ENCODE assay signal across 1 cellular context in the genomic region with DNA sequence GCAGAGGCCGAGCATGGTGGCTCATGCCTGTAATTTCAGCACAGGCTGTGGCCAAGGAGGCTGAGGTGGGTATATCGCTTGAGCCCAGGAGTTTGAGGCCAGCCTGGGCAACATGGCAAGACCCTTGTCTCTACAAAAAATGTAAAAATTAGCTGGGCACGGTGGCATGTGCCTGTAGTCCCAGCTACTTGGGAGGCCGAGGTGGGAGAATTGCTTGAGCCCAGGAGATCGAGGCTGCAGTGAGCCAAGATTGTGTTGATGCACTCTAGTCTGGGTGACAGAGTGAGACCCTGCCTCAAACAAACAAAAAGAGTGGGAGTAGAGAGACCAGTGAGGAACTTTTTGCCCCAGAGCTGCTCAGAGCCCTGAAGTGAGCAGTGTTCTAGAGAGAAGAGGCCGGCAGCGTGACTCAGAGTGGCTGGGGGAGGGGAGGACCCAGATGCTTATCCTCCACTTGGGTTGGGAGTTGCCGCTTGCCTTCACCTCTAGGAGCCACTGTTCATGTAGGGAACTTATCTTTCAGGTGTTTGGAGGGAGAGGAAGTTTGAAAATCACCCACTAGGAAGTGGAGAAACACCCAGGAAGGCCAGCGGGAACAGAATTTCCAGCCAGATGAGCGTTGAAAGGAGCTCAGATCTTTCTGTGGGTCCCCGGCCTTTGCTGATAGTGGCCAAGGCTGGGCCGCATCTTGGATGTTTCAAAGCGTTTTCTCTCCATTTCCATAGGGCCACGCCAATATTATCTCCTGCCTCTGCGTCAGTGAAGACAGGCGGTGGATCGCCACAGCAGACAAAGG.
TF ChIP-seq lines count a peak whose summit lies in the region.

No MANE protein-coding gene starts in this region.

TF ChIP-seq in K562, 482 proteins besides CTCF, POLR2A, EP300 and RAD21 (continued from another document and continues in another):
- TF ChIP-seq FOS (IDR thresholded peaks at IDR 0.05; ENCODE audit: extremely low read depth, insufficient read length) (peak; percentile 55), HNRNPLL (IDR thresholded peaks at IDR 0.05; ENCODE audit: low read depth, low read length, poor library complexity, severe bottlenecking) (no peak), TBP (optimal IDR thresholded peaks at IDR 0.05; ENCODE audit: low read depth, low read length) (peak; percentile 75), TRIM24 (IDR thresholded peaks at IDR 0.05) (peak; percentile 74 to 81; a peak in 3 of 4 replicates), ZNF561 (CRISPR knock-in tag; conservative IDR thresholded peaks at IDR 0.05) (no peak), MAFF (IDR thresholded peaks at IDR 0.05; ENCODE audit: low read length) (no peak), FOSL1 (tag; conservative IDR thresholded peaks at IDR 0.05) (peak; percentile 99), SRF (CRISPR knock-in tag; IDR thresholded peaks at IDR 0.05) (peak in 1 of 2 experiments; percentile 25; a peak in 1 of 4 replicates), ZNF143 (CRISPR knock-in tag; IDR thresholded peaks at IDR 0.05) (no peak), POLR3G (IDR thresholded peaks at IDR 0.05; ENCODE audit: extremely low read depth, insufficient read length, insufficient replicate concordance) (no peak), ARID2 (IDR thresholded peaks at IDR 0.05) (no peak), LCOR (CRISPR knock-in tag; IDR thresholded peaks at IDR 0.05) (no peak; the same call in 1 of the 2 replicates), SMARCE1 (IDR thresholded peaks at IDR 0.05) (peak; percentile 96), ZSCAN29 (IDR thresholded peaks at IDR 0.05) (no peak), ZNF124 (CRISPR knock-in tag; IDR thresholded peaks at IDR 0.05) (no peak), NBN (IDR thresholded peaks at IDR 0.05; ENCODE audit: low read depth) (peak; percentile 94), HCFC1 (IDR thresholded peaks at IDR 0.05; ENCODE audit: low read depth, low read length) (no peak; the same call in 1 of the 2 replicates), RCOR1 (IDR thresholded peaks at IDR 0.05; ENCODE audit: borderline replicate concordance in 1 of 2, low read depth in 2 of 2, low read length in 2 of 2) (peak in 1 of 2 experiments; percentile 87; a peak in 1 of 4 replicates), KDM1A (IDR thresholded peaks at IDR 0.05) (peak in 1 of 2 experiments; percentile 15; a peak in 1 of 4 replicates), MTA2 (IDR thresholded peaks at IDR 0.05; ENCODE audit: low read depth) (peak; percentile 51), MTA1 (IDR thresholded peaks at IDR 0.05; ENCODE audit: borderline replicate concordance) (peak; percentile 71; the same call in 1 of the 2 replicates), MBD2 (IDR thresholded peaks at IDR 0.05; ENCODE audit: borderline replicate concordance, low read depth) (peak; percentile 52; the same call in 1 of the 2 replicates), ILK (tag; IDR thresholded peaks at IDR 0.05; ENCODE audit: borderline replicate concordance, low read depth) (no peak), ZC3H4 (CRISPR knock-in tag; IDR thresholded peaks at IDR 0.05; ENCODE audit: borderline replicate concordance) (no peak), SAFB (IDR thresholded peaks at IDR 0.05; ENCODE audit: borderline replicate concordance, low read depth, low read length) (no peak), CHD1 (IDR thresholded peaks at IDR 0.05; ENCODE audit: low read length) (no peak), DPF2 (IDR thresholded peaks at IDR 0.05) (peak; percentile 92), HLTF (IDR thresholded peaks at IDR 0.05) (no peak), MEF2D (tag; conservative IDR thresholded peaks at IDR 0.05; ENCODE audit: low read depth) (0 out of 2 replicates have a peak, but pooled peaks have one; percentile 57), NEUROD1 (IDR thresholded peaks at IDR 0.05; ENCODE audit: borderline replicate concordance, low read depth, low read length, partially characterized antibody) (peak; percentile 48), RFX1 (IDR thresholded peaks at IDR 0.05) (no peak), NFE2 (IDR thresholded peaks at IDR 0.05; ENCODE audit: low read depth) (peak; percentile 78), MEIS2 (IDR thresholded peaks at IDR 0.05; ENCODE audit: partially characterized antibody) (no peak), ZNF140 (CRISPR knock-in tag; IDR thresholded peaks at IDR 0.05) (no peak), CBX3 (IDR thresholded peaks at IDR 0.05; ENCODE audit: borderline replicate concordance in 1 of 2, low read length in 2 of 2) (peak in 1 of 2 experiments; percentile 72; a peak in 1 of 3 replicates), KAT7 (CRISPR knock-in tag; IDR thresholded peaks at IDR 0.05; ENCODE audit: borderline replicate concordance) (peak; percentile 60; the same call in 1 of the 2 replicates), PHB2 (IDR thresholded peaks at IDR 0.05; ENCODE audit: low read depth) (no peak), EP400 (IDR thresholded peaks at IDR 0.05) (peak; percentile 89)
- TF ChIP-seq, protein P1, sequence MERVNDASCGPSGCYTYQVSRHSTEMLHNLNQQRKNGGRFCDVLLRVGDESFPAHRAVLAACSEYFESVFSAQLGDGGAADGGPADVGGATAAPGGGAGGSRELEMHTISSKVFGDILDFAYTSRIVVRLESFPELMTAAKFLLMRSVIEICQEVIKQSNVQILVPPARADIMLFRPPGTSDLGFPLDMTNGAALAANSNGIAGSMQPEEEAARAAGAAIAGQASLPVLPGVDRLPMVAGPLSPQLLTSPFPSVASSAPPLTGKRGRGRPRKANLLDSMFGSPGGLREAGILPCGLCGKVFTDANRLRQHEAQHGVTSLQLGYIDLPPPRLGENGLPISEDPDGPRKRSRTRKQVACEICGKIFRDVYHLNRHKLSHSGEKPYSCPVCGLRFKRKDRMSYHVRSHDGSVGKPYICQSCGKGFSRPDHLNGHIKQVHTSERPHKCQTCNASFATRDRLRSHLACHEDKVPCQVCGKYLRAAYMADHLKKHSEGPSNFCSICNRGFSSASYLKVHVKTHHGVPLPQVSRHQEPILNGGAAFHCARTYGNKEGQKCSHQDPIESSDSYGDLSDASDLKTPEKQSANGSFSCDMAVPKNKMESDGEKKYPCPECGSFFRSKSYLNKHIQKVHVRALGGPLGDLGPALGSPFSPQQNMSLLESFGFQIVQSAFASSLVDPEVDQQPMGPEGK (CRISPR knock-in tag; IDR thresholded peaks at IDR 0.05; ENCODE audit: borderline replicate concordance) = no peak
- TF ChIP-seq, protein P2, sequence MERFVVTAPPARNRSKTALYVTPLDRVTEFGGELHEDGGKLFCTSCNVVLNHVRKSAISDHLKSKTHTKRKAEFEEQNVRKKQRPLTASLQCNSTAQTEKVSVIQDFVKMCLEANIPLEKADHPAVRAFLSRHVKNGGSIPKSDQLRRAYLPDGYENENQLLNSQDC (CRISPR knock-in tag; IDR thresholded peaks at IDR 0.05) = no peak
- TF ChIP-seq, protein P3, sequence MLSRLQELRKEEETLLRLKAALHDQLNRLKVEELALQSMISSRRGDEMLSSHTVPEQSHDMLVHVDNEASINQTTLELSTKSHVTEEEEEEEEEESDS (CRISPR knock-in tag; IDR thresholded peaks at IDR 0.05) = no peak
- TF ChIP-seq, protein P4, sequence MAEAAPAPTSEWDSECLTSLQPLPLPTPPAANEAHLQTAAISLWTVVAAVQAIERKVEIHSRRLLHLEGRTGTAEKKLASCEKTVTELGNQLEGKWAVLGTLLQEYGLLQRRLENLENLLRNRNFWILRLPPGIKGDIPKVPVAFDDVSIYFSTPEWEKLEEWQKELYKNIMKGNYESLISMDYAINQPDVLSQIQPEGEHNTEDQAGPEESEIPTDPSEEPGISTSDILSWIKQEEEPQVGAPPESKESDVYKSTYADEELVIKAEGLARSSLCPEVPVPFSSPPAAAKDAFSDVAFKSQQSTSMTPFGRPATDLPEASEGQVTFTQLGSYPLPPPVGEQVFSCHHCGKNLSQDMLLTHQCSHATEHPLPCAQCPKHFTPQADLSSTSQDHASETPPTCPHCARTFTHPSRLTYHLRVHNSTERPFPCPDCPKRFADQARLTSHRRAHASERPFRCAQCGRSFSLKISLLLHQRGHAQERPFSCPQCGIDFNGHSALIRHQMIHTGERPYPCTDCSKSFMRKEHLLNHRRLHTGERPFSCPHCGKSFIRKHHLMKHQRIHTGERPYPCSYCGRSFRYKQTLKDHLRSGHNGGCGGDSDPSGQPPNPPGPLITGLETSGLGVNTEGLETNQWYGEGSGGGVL (CRISPR knock-in tag; IDR thresholded peaks at IDR 0.05) = no peak
- TF ChIP-seq, protein P5, sequence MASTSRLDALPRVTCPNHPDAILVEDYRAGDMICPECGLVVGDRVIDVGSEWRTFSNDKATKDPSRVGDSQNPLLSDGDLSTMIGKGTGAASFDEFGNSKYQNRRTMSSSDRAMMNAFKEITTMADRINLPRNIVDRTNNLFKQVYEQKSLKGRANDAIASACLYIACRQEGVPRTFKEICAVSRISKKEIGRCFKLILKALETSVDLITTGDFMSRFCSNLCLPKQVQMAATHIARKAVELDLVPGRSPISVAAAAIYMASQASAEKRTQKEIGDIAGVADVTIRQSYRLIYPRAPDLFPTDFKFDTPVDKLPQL (IDR thresholded peaks at IDR 0.05; ENCODE audit: extremely low read depth, insufficient read length) = peak; percentile 72
- TF ChIP-seq, protein P6, sequence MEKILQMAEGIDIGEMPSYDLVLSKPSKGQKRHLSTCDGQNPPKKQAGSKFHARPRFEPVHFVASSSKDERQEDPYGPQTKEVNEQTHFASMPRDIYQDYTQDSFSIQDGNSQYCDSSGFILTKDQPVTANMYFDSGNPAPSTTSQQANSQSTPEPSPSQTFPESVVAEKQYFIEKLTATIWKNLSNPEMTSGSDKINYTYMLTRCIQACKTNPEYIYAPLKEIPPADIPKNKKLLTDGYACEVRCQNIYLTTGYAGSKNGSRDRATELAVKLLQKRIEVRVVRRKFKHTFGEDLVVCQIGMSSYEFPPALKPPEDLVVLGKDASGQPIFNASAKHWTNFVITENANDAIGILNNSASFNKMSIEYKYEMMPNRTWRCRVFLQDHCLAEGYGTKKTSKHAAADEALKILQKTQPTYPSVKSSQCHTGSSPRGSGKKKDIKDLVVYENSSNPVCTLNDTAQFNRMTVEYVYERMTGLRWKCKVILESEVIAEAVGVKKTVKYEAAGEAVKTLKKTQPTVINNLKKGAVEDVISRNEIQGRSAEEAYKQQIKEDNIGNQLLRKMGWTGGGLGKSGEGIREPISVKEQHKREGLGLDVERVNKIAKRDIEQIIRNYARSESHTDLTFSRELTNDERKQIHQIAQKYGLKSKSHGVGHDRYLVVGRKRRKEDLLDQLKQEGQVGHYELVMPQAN (IDR thresholded peaks at IDR 0.05; ENCODE audit: borderline replicate concordance) = peak; percentile 51; the same call in 1 of the 2 replicates
- TF ChIP-seq, protein P7, sequence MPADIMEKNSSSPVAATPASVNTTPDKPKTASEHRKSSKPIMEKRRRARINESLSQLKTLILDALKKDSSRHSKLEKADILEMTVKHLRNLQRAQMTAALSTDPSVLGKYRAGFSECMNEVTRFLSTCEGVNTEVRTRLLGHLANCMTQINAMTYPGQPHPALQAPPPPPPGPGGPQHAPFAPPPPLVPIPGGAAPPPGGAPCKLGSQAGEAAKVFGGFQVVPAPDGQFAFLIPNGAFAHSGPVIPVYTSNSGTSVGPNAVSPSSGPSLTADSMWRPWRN (IDR thresholded peaks at IDR 0.05; ENCODE audit: low read depth) = no peak
- TF ChIP-seq, protein P8, sequence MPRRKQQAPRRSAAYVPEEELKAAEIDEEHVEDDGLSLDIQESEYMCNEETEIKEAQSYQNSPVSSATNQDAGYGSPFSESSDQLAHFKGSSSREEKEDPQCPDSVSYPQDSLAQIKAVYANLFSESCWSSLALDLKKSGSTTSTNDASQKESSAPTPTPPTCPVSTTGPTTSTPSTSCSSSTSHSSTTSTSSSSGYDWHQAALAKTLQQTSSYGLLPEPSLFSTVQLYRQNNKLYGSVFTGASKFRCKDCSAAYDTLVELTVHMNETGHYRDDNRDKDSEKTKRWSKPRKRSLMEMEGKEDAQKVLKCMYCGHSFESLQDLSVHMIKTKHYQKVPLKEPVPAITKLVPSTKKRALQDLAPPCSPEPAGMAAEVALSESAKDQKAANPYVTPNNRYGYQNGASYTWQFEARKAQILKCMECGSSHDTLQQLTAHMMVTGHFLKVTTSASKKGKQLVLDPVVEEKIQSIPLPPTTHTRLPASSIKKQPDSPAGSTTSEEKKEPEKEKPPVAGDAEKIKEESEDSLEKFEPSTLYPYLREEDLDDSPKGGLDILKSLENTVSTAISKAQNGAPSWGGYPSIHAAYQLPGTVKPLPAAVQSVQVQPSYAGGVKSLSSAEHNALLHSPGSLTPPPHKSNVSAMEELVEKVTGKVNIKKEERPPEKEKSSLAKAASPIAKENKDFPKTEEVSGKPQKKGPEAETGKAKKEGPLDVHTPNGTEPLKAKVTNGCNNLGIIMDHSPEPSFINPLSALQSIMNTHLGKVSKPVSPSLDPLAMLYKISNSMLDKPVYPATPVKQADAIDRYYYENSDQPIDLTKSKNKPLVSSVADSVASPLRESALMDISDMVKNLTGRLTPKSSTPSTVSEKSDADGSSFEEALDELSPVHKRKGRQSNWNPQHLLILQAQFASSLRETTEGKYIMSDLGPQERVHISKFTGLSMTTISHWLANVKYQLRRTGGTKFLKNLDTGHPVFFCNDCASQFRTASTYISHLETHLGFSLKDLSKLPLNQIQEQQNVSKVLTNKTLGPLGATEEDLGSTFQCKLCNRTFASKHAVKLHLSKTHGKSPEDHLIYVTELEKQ (CRISPR knock-in tag; IDR thresholded peaks at IDR 0.05) = no peak; the same call in 1 of the 2 replicates
- TF ChIP-seq, protein P9, sequence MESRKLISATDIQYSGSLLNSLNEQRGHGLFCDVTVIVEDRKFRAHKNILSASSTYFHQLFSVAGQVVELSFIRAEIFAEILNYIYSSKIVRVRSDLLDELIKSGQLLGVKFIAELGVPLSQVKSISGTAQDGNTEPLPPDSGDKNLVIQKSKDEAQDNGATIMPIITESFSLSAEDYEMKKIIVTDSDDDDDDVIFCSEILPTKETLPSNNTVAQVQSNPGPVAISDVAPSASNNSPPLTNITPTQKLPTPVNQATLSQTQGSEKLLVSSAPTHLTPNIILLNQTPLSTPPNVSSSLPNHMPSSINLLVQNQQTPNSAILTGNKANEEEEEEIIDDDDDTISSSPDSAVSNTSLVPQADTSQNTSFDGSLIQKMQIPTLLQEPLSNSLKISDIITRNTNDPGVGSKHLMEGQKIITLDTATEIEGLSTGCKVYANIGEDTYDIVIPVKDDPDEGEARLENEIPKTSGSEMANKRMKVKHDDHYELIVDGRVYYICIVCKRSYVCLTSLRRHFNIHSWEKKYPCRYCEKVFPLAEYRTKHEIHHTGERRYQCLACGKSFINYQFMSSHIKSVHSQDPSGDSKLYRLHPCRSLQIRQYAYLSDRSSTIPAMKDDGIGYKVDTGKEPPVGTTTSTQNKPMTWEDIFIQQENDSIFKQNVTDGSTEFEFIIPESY (CRISPR knock-in tag; IDR thresholded peaks at IDR 0.05) = no peak; the same call in 1 of the 2 replicates
- TF ChIP-seq, protein P10, sequence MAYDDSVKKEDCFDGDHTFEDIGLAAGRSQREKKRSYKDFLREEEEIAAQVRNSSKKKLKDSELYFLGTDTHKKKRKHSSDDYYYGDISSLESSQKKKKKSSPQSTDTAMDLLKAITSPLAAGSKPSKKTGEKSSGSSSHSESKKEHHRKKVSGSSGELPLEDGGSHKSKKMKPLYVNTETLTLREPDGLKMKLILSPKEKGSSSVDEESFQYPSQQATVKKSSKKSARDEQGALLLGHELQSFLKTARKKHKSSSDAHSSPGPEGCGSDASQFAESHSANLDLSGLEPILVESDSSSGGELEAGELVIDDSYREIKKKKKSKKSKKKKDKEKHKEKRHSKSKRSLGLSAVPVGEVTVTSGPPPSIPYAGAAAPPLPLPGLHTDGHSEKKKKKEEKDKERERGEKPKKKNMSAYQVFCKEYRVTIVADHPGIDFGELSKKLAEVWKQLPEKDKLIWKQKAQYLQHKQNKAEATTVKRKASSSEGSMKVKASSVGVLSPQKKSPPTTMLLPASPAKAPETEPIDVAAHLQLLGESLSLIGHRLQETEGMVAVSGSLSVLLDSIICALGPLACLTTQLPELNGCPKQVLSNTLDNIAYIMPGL (CRISPR knock-in tag; IDR thresholded peaks at IDR 0.05) = no peak
